ENCODE assay signal across 21 cellular contexts in genomic region chr5:68011801-68012200, GRCh38.
DNase-seq lines count a peak whose midpoint lies in the region; ATAC-seq and TF ChIP-seq lines count a peak whose summit lies in the region.
"Had no signal": no experiment of that assay in that cellular context is flagged by ENCODE, and none has a peak within 500 bp of the region (broad histone marks: within the 10 kb centered on the region; RNA-seq: fewer than 3 reads in every experiment).

No MANE protein-coding gene starts in this region.

- H3K27me3 Mint-ChIP-seq in HFFc6 (ENCODE audit: insufficient read depth) = no peaks in the 10 kb centered on the region
- no peaks in the 10 kb centered on the region for H3K27me3 Mint-ChIP-seq in activated CD4-positive, alpha-beta memory T cell treated with anti-CD3 and anti-CD28 coated beads, Interleukin-2, amount 10 ng/mL, durations not matched to agents 7 days and 5 days

- H3K27me3 ChIP-seq in mesenchymal stem cell (ENCODE audit: control insufficient read depth in 1 of 2, insufficient read depth in 1 of 2, low read length in 2 of 2) = no peaks in the 10 kb centered on the region
- H3K27me3 ChIP-seq: MG63 had no signal

- H3K18ac ChIP-seq in mesenchymal stem cell (ENCODE audit: low read depth in 1 of 2, low read length in 2 of 2) = peak overlapping the region in 1 of 2 experiments; percentile 40

- no peak overlapping the region for H2BK5ac ChIP-seq in mesenchymal stem cell (ENCODE audit: low read depth, low read length, poor library complexity, severe bottlenecking)

- no peak overlapping the region for H3K4ac ChIP-seq in mesenchymal stem cell (ENCODE audit: low read depth in 1 of 2, low read length in 2 of 2)

- H2AFZ ChIP-seq in mesenchymal stem cell (ENCODE audit: low read depth, low read length) = no peak overlapping the region

- no peaks in the 10 kb centered on the region for H3K9me3 ChIP-seq in mesenchymal stem cell (ENCODE audit: control insufficient read depth, low read length)
- H3K9me3 ChIP-seq: MG63 had no signal

- no peak overlapping the region for H2BK12ac ChIP-seq in mesenchymal stem cell (ENCODE audit: low read length in 2 of 2)

- no peak overlapping the region for H4K8ac ChIP-seq in mesenchymal stem cell (ENCODE audit: low read length)

- CTCF ChIA-PET in activated CD4-positive, alpha-beta memory T cell treated with anti-CD3 and anti-CD28 coated beads, Interleukin-2, amount 10 ng/mL, durations not matched to agents 7 days and 5 days (lab: Charles Lee) = no interaction called here

- no peak overlapping the region for H3K4me2 ChIP-seq in mesenchymal stem cell (ENCODE audit: low read length, poor library complexity, severe bottlenecking)

- no peak overlapping the region for H2BK120ac ChIP-seq in mesenchymal stem cell (ENCODE audit: low read depth, low read length)

- DNase-seq in AG10803 (ENCODE audit: low read depth) (peak; percentile 78), HFFc6 (peak; percentile 59), cardiac fibroblast (ENCODE audit: low read depth in 2 of 2) (peak; percentile 35 to 66), mesenchymal stem cell (peak; percentile 55), left colon (no peak)
- no peak for DNase-seq in activated CD4-positive, alpha-beta memory T cell treated with anti-CD3 and anti-CD28 coated beads, Interleukin-2, amount 10 ng/mL, durations not matched to agents 7 days and 5 days
- DNase-seq: DMS79, GDM1, Kasumi-1, MG63, NCI-H1092 treated with DMSO at 0.1 percent for 48 hours, NCI-H146, NCI-H2081, NCI-H510A, NCI-H774, Right ventricle myocardium superior, SW 1271 had no signal

- H2BK15ac ChIP-seq in mesenchymal stem cell (ENCODE audit: low read depth, poor library complexity, severe bottlenecking) = no peak overlapping the region

- H3K27ac ChIP-seq in mesenchymal stem cell (ENCODE audit: low read length, poor library complexity, severe bottlenecking) = no peak overlapping the region
- H3K27ac ChIP-seq: 22Rv1 had no signal

- H3K4me3 ChIP-seq in AG10803 (ENCODE audit: low read length) (no peak overlapping the region), cardiac fibroblast (replicated peaks in 1 of 2; ENCODE audit: low read depth in 2 of 2, low read length in 2 of 2) (no peak overlapping the region), mesenchymal stem cell (ENCODE audit: insufficient read depth in 1 of 2, low read depth in 1 of 2, low read length in 2 of 2) (no peak overlapping the region)
- H3K4me3 ChIP-seq: MG63 had no signal

- no peak for TF ChIP-seq CTCF in AG10803 (conservative IDR thresholded peaks at IDR 0.05; ENCODE audit: low read length)
- TF ChIP-seq CTCF in HFFc6 (IDR thresholded peaks at IDR 0.05) = no peak
- TF ChIP-seq CTCF in cardiac fibroblast (IDR thresholded peaks at IDR 0.05; ENCODE audit: low read depth, low read length) = no peak

- no peak overlapping the region for H3K14ac ChIP-seq in mesenchymal stem cell (ENCODE audit: low read length in 2 of 2)

- H3K9me3 Mint-ChIP-seq in HFFc6 = peaks cover 8% of the 10 kb centered on the region; the same call in 1 of the 2 replicates
- peaks cover 2% of the 10 kb centered on the region for H3K9me3 Mint-ChIP-seq in activated CD4-positive, alpha-beta memory T cell treated with anti-CD3 and anti-CD28 coated beads, Interleukin-2, amount 10 ng/mL, durations not matched to agents 7 days and 5 days

- no peaks in the 10 kb centered on the region for H3K79me1 ChIP-seq in mesenchymal stem cell (replicated peaks; ENCODE audit: low read length, poor library complexity, severe bottlenecking)

- H2AK5ac ChIP-seq in mesenchymal stem cell (ENCODE audit: low read length, severe bottlenecking) = no peak overlapping the region

- intact Hi-C loops in left colon (cut with DNase I, micrococcal nuclease) = no loop called here

- ATAC-seq in left colon = no peak
- ATAC-seq in GM18502 (IDR thresholded peaks at IDR 0.05; ENCODE audit: poor library complexity, unreplicated experiment) = no peak
- no peak for ATAC-seq in GM18873 (IDR thresholded peaks at IDR 0.05; ENCODE audit: low FRiP score, unreplicated experiment)

- no peak overlapping the region for H3K23ac ChIP-seq in mesenchymal stem cell (ENCODE audit: low read length in 2 of 2)

- no peaks in the 10 kb centered on the region for H3K36me3 ChIP-seq in mesenchymal stem cell (ENCODE audit: control insufficient read depth in 1 of 2, insufficient read depth in 2 of 2, low read depth in 1 of 2, low read length in 2 of 2)
- H3K36me3 ChIP-seq: MG63 had no signal

- no peak overlapping the region for H4K91ac ChIP-seq in mesenchymal stem cell (ENCODE audit: low read length)

- peaks cover 10% of the 10 kb centered on the region; the same call in 1 of the 2 replicates for H3K36me3 Mint-ChIP-seq in HFFc6 (ENCODE audit: low read depth)
- no peaks in the 10 kb centered on the region for H3K36me3 Mint-ChIP-seq in activated CD4-positive, alpha-beta memory T cell treated with anti-CD3 and anti-CD28 coated beads, Interleukin-2, amount 10 ng/mL, durations not matched to agents 7 days and 5 days (ENCODE audit: low read depth)
- H3K36me3 Mint-ChIP-seq: CD14-positive monocyte had no signal

- peaks cover 21% of the 10 kb centered on the region for H3K4me1 Mint-ChIP-seq in HFFc6 (ENCODE audit: low read depth)
- no peaks in the 10 kb centered on the region for H3K4me1 Mint-ChIP-seq in activated CD4-positive, alpha-beta memory T cell treated with anti-CD3 and anti-CD28 coated beads, Interleukin-2, amount 10 ng/mL, durations not matched to agents 7 days and 5 days

- peak overlapping the region; percentile 42 for H3K27ac Mint-ChIP-seq in HFFc6
- H3K27ac Mint-ChIP-seq in activated CD4-positive, alpha-beta memory T cell treated with anti-CD3 and anti-CD28 coated beads, Interleukin-2, amount 10 ng/mL, durations not matched to agents 7 days and 5 days = no peak overlapping the region
- H3K27ac Mint-ChIP-seq: CD14-positive monocyte had no signal

- no peak overlapping the region for H3K4me3 Mint-ChIP-seq in HFFc6
- no peak overlapping the region for H3K4me3 Mint-ChIP-seq in activated CD4-positive, alpha-beta memory T cell treated with anti-CD3 and anti-CD28 coated beads, Interleukin-2, amount 10 ng/mL, durations not matched to agents 7 days and 5 days
- H3K4me3 Mint-ChIP-seq: CD14-positive monocyte had no signal

- POLR2A ChIA-PET in activated CD4-positive, alpha-beta memory T cell treated with anti-CD3 and anti-CD28 coated beads, Interleukin-2, amount 10 ng/mL, durations not matched to agents 7 days and 5 days (lab: Charles Lee) = no interaction called here

- H3K4me1 ChIP-seq in mesenchymal stem cell (ENCODE audit: control insufficient read depth, insufficient read depth, low read depth, low read length) = no peaks in the 10 kb centered on the region

- peak overlapping the region; percentile 37 for H3K9ac ChIP-seq in mesenchymal stem cell (ENCODE audit: low read length)

Comparison
In these comparisons a context has a peak if more than half of its experiments do, and no peak if none do; other contexts are left out.
1. DNase-seq: peak in AG10803 (single experiment), HFFc6 (single experiment), cardiac fibroblast (2 of 2) and mesenchymal stem cell (single experiment); none in left colon (0 of 2) and activated CD4-positive, alpha-beta memory T cell treated with anti-CD3 and anti-CD28 coated beads, Interleukin-2, amount 10 ng/mL, durations not matched to agents 7 days and 5 days (single experiment).